18 cellular contexts compared by ENCODE assay signal in the genomic region with DNA sequence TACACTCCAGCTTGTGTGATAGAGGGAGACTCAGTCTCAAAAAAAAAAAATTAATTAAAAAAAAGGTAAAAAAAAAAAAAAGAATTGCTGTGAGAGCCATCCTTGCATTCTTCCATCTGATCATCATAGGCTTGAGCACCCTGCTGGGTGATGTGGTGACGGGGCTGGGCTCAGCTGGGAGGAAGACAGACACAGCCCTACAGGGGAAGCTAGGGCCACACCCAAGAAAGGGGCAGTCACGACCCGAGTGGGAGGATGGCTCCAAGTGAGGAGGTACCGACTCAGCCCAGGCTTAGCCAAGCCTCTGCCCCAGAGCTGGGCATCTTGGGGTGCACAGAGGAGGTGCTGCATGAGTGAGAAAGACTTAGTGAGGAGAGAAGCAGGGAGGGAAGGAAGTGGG.
"Had no signal": no experiment of that assay in that cellular context is flagged by ENCODE, and none has a peak within 500 bp of the region (broad histone marks: within the 10 kb centered on the region; RNA-seq: fewer than 3 reads in every experiment).

No MANE protein-coding gene starts in this region.

- H3K27me3 ChIP-seq: dorsolateral prefrontal cortex, heart left ventricle, pancreas, suprapubic skin, tibial nerve had no signal

- DNase-seq: dorsolateral prefrontal cortex; effector CD8-positive, alpha-beta T cell; foreskin melanocyte; hippocampal formation; kidney glomerular epithelial cell; mesendoderm; naive B cell; pancreas; right cardiac atrium; stimulated activated CD4-positive, alpha-beta T cell treated with anti-CD3 and anti-CD28 coated beads, Interleukin-4, amount 100 ng/mL, for 1 hour; stimulated activated CD8-positive, alpha-beta memory T cell treated with anti-CD3 and anti-CD28 coated beads, Interleukin-4, amount 100 ng/mL, for 48 hours; stimulated activated naive CD8-positive, alpha-beta T cell treated with anti-CD3 and anti-CD28 coated beads, Interleukin-15, Interleukin-2, amounts not matched to agents 100 U/mL and 50 U/mL, for 24 hours had no signal

- FAIRE-seq: pancreas had no signal

- H3K27ac ChIP-seq: coronary artery, heart left ventricle, pancreas, suprapubic skin, tibial nerve had no signal

- H3K4me3 ChIP-seq: coronary artery, dorsolateral prefrontal cortex, heart left ventricle, pancreas, smooth muscle cell, suprapubic skin, tibial nerve had no signal

- H3K36me3 ChIP-seq: heart left ventricle, pancreas, suprapubic skin, tibial nerve had no signal

- ATAC-seq: heart left ventricle; pancreas; right cardiac atrium; stimulated activated effector memory CD8-positive, alpha-beta T cell treated with anti-CD3 and anti-CD28 coated beads, Interleukin-12 subunit alpha, Interleukin-12 subunit beta, amount 100 ng/mL, for 72 hours; stimulated activated naive CD8-positive, alpha-beta T cell treated with anti-CD3 and anti-CD28 coated beads, Interleukin-15, Interleukin-2, amounts not matched to agents 100 U/mL and 50 U/mL, for 24 hours had no signal

- H3K4me2 ChIP-seq: smooth muscle cell had no signal

- H3K4me1 ChIP-seq: pancreas, suprapubic skin had no signal

- H3K9me3 ChIP-seq: pancreas, suprapubic skin had no signal
